In genomic region chr20:42714298-42715141, GRCh38 we compare ENCODE assay signal across 28 cellular contexts.
DNase-seq lines count a peak whose midpoint lies in the region; TF ChIP-seq lines count a peak whose summit lies in the region.
"Had no signal": no experiment of that assay in that cellular context is flagged by ENCODE, and none has a peak within 500 bp of the region (broad histone marks: within the 10 kb centered on the region; RNA-seq: fewer than 3 reads in every experiment).

No MANE protein-coding gene starts in this region.

- CTCF ChIA-PET in Calu3 (lab: Charles Lee): no interaction called here

- H3K27ac ChIP-seq in liver (ENCODE audit: low read depth in 1 of 2, low read length in 2 of 2): no peak overlapping the region
- H3K27ac ChIP-seq in GM23248: no peak overlapping the region
- H3K27ac ChIP-seq: breast epithelium, colonic mucosa, epithelial cell of prostate, neural progenitor cell, SJSA1 had no signal

- WGBS in liver: 15% methylated on average over 5 of the region's 5 CpGs
- WGBS in GM23248 (ENCODE audit: low coverage in 1 of 2, low lambda C conversion rate in 2 of 2, missing lambda C conversion rate in 2 of 2), 2 experiments: 10% methylated on average over 5 of the region's 5 CpGs

- H3K27me3 Mint-ChIP-seq in Calu3 (ENCODE audit: unreplicated experiment): peaks cover 18% of the 10 kb centered on the region
- H3K27me3 Mint-ChIP-seq: activated B cell treated with CpG ODN at 0.5 μM for 24 hours; activated naive CD4-positive, alpha-beta T cell treated with anti-CD3 and anti-CD28 coated beads, Interleukin-2, amount 10 ng/mL, durations not matched to agents 7 days and 5 days; progenitor cell of endocrine pancreas had no signal

- BruUV-seq in Calu3 (replicated peaks; lab: Mats Ljungman, UMichigan): no TSS peak

- no peaks in the 10 kb centered on the region for H3K79me2 ChIP-seq in GM23248 (ENCODE audit: insufficient read depth)

- in situ Hi-C loops in GM23248 (cut with MboI): no loop called here

- no peak overlapping the region for H3K27ac Mint-ChIP-seq in Calu3 (ENCODE audit: unreplicated experiment)
- H3K27ac Mint-ChIP-seq: activated B cell treated with CpG ODN at 0.5 μM for 24 hours; activated naive CD4-positive, alpha-beta T cell treated with anti-CD3 and anti-CD28 coated beads, Interleukin-2, amount 10 ng/mL, durations not matched to agents 7 days and 5 days; activated T-helper 1 cell treated with anti-CD3 and anti-CD28 coated beads, Interleukin-12 subunit alpha, Interleukin-12 subunit beta, Interleukin-2, Interleukin-4 antibody, amounts not matched to agents 30 ng/mL and 10 ng/mL and 1 ng/mL, durations not matched to agents 14 hours and 24 hours and 36 hours; HFFc6; neural progenitor cell; progenitor cell of endocrine pancreas; stimulated activated effector memory CD8-positive, alpha-beta T cell treated with anti-CD3 and anti-CD28 coated beads, Interleukin-12 subunit alpha, Interleukin-12 subunit beta, amount 100 ng/mL, for 72 hours had no signal

- intact Hi-C loops in Calu3 (cut with micrococcal nuclease; ENCODE audit: unreplicated experiment): no loop called here

- H3K36me3 ChIP-seq in liver (ENCODE audit: control insufficient read depth in 4 of 4, insufficient read depth in 3 of 4, low read depth in 1 of 4, low read length in 3 of 4) (no peaks in the 10 kb centered on the region), GM23248 (ENCODE audit: low read depth) (no peaks in the 10 kb centered on the region)
- H3K36me3 ChIP-seq: breast epithelium, colonic mucosa, neural progenitor cell, SJSA1 had no signal

- peak; percentile 24 for DNase-seq in Calu3
- peak; percentile 88 for DNase-seq in NCI-H2029 treated with DMSO at 0.1 percent for 48 hours (lab: John Stamatoyannopoulos, UW)
- DNase-seq in RPMI8226: peak; percentile 74
- DNase-seq in NCI-H2107 (lab: John Stamatoyannopoulos, UW): no peak
- no peak for DNase-seq in NCI-H1694 treated with DMSO at 0.1 percent for 48 hours (lab: John Stamatoyannopoulos, UW)
- DNase-seq in GM23248: no peak
- DNase-seq in foreskin melanocyte: no peak
- DNase-seq: activated B cell treated with CpG ODN at 0.5 μM for 24 hours; activated CD4-positive, alpha-beta T cell treated with anti-CD3 and anti-CD28 coated beads, Interleukin-2, amount 50 U/mL, for 1 hour; activated naive CD4-positive, alpha-beta T cell treated with anti-CD3 and anti-CD28 coated beads, Interleukin-2, amount 10 ng/mL, durations not matched to agents 7 days and 5 days; amniotic stem cell; C1 segment of cervical spinal cord; colonic mucosa; effector CD8-positive, alpha-beta T cell; glutamatergic neuron; HFFc6; KG1; NK-92 treated with Interleukin-12 subunit alpha and Interleukin-12 subunit beta, amount 100 ng/mL, for 24 hours; stimulated activated CD4-positive, alpha-beta T cell treated with anti-CD3 and anti-CD28 coated beads, Interleukin-4, amount 100 ng/mL, for 24 hours; T-helper 1 cell had no signal

- H3K4me1 ChIP-seq in liver (ENCODE audit: control insufficient read depth in 4 of 4, insufficient read depth in 4 of 4, low read length in 3 of 4): no peaks in the 10 kb centered on the region
- no peaks in the 10 kb centered on the region for H3K4me1 ChIP-seq in GM23248 (ENCODE audit: insufficient read depth)
- H3K4me1 ChIP-seq: breast epithelium, colonic mucosa, neural progenitor cell, SJSA1 had no signal

- H3F3A ChIP-seq in GM23248 (ENCODE audit: insufficient read depth): no peaks in the 10 kb centered on the region

- H3K9me3 ChIP-seq in liver (ENCODE audit: control insufficient read depth in 4 of 4, low read length in 3 of 4): peaks cover 0 to 7% (median 3%) of the 10 kb centered on the region in 4 donors
- no peaks in the 10 kb centered on the region for H3K9me3 ChIP-seq in GM23248 (ENCODE audit: low read depth)
- H3K9me3 ChIP-seq: colonic mucosa had no signal

- H4K20me1 ChIP-seq in GM23248 (ENCODE audit: insufficient read depth): no peaks in the 10 kb centered on the region

- no peak overlapping the region for H3K9ac ChIP-seq in liver (ENCODE audit: low read depth in 1 of 2, low read length in 2 of 2)
- no peak overlapping the region for H3K9ac ChIP-seq in GM23248
- H3K9ac ChIP-seq: neural progenitor cell had no signal

- H3K4me2 ChIP-seq in GM23248 (ENCODE audit: unreplicated experiment): no peak overlapping the region
- H3K4me2 ChIP-seq: neural progenitor cell had no signal

- H3K9me3 Mint-ChIP-seq in Calu3 (ENCODE audit: low read depth, unreplicated experiment): peaks cover 6% of the 10 kb centered on the region

- H3K27me3 ChIP-seq in liver (ENCODE audit: control insufficient read depth in 4 of 4, insufficient read depth in 4 of 4, low read length in 3 of 4): no peaks in the 10 kb centered on the region
- no peaks in the 10 kb centered on the region for H3K27me3 ChIP-seq in GM23248 (replicated peaks; ENCODE audit: insufficient read depth)
- H3K27me3 ChIP-seq: breast epithelium, colonic mucosa, neural progenitor cell, SJSA1 had no signal

- H3K4me3 ChIP-seq in liver (ENCODE audit: low read depth in 1 of 3, low read length in 3 of 3): no peak overlapping the region
- no peak overlapping the region for H3K4me3 ChIP-seq in GM23248
- H3K4me3 ChIP-seq: breast epithelium, colonic mucosa, neural progenitor cell, SJSA1 had no signal

- H3K4me3 Mint-ChIP-seq in Calu3 (ENCODE audit: low read depth, unreplicated experiment): no peak overlapping the region
- H3K4me3 Mint-ChIP-seq: activated B cell treated with CpG ODN at 0.5 μM for 24 hours; activated naive CD4-positive, alpha-beta T cell treated with anti-CD3 and anti-CD28 coated beads, Interleukin-2, amount 10 ng/mL, durations not matched to agents 7 days and 5 days; activated T-helper 1 cell treated with anti-CD3 and anti-CD28 coated beads, Interleukin-12 subunit alpha, Interleukin-12 subunit beta, Interleukin-2, Interleukin-4 antibody, amounts not matched to agents 30 ng/mL and 10 ng/mL and 1 ng/mL, durations not matched to agents 14 hours and 24 hours and 36 hours; HFFc6; neural progenitor cell; stimulated activated effector memory CD8-positive, alpha-beta T cell treated with anti-CD3 and anti-CD28 coated beads, Interleukin-12 subunit alpha, Interleukin-12 subunit beta, amount 100 ng/mL, for 72 hours had no signal

- H3K4me1 Mint-ChIP-seq in Calu3 (ENCODE audit: low read depth, unreplicated experiment): no peaks in the 10 kb centered on the region
- H3K4me1 Mint-ChIP-seq: activated B cell treated with CpG ODN at 0.5 μM for 24 hours; activated naive CD4-positive, alpha-beta T cell treated with anti-CD3 and anti-CD28 coated beads, Interleukin-2, amount 10 ng/mL, durations not matched to agents 7 days and 5 days; neural progenitor cell; stimulated activated effector memory CD8-positive, alpha-beta T cell treated with anti-CD3 and anti-CD28 coated beads, Interleukin-12 subunit alpha, Interleukin-12 subunit beta, amount 100 ng/mL, for 72 hours had no signal

- no peak overlapping the region for H2AFZ ChIP-seq in GM23248
- H2AFZ ChIP-seq: neural progenitor cell had no signal

- no peak for TF ChIP-seq CTCF in Calu3 (IDR thresholded peaks at IDR 0.05; ENCODE audit: unreplicated experiment)
- no peak for TF ChIP-seq CTCF in liver (IDR thresholded peaks at IDR 0.05; ENCODE audit: low read depth, low read length, missing input control)

- H3K9me2 ChIP-seq in GM23248 (ENCODE audit: insufficient read depth): no peaks in the 10 kb centered on the region

- H3K36me3 Mint-ChIP-seq in Calu3 (ENCODE audit: insufficient read depth, unreplicated experiment): no peaks in the 10 kb centered on the region
- H3K36me3 Mint-ChIP-seq: activated naive CD4-positive, alpha-beta T cell treated with anti-CD3 and anti-CD28 coated beads, Interleukin-2, amount 10 ng/mL, durations not matched to agents 7 days and 5 days; neural progenitor cell; stimulated activated effector memory CD8-positive, alpha-beta T cell treated with anti-CD3 and anti-CD28 coated beads, Interleukin-12 subunit alpha, Interleukin-12 subunit beta, amount 100 ng/mL, for 72 hours had no signal

- TF ChIP-seq RAD21 in liver (IDR thresholded peaks at IDR 0.05): no peak

TF ChIP-seq in liver, 16 proteins besides CTCF, POLR2A, EP300 and RAD21:
- no peak for TF ChIP-seq REST (IDR thresholded peaks at IDR 0.05)
- peak in 1 of 2 donors; percentile 26 for TF ChIP-seq JUND (IDR thresholded peaks at IDR 0.05)
- no peak for TF ChIP-seq RXRA (IDR thresholded peaks at IDR 0.05)
- no peak for TF ChIP-seq TAF1 (conservative IDR thresholded peaks at IDR 0.05)
- no peak for TF ChIP-seq ATF3 (IDR thresholded peaks at IDR 0.05)
- TF ChIP-seq YY1 (IDR thresholded peaks at IDR 0.05): no peak
- no peak for TF ChIP-seq MAX (IDR thresholded peaks at IDR 0.05)
- TF ChIP-seq HNF4A (conservative IDR thresholded peaks at IDR 0.05): peak; percentile 11 to 13

Comparison
In these comparisons a context has a peak if more than half of its experiments do, and no peak if none do; other contexts are left out.
1. DNase-seq: peak in Calu3 (single experiment), NCI-H2029 treated with DMSO at 0.1 percent for 48 hours (single experiment) and RPMI8226 (single experiment); none in NCI-H2107 (single experiment), NCI-H1694 treated with DMSO at 0.1 percent for 48 hours (single experiment), GM23248 (single experiment) and foreskin melanocyte (single experiment).